In genomic region chr7:2660359-2661095, GRCh38 we compare ENCODE assay signal across 11 cellular contexts. TPM values are rescaled to one million over a fixed set of nuclear protein-coding genes. Genes with fewer than 3 reads are reported as not detected.
A peak's percentile ranks its signal among the peaks of the same experiment; 100 is the strongest.
DNase-seq lines count a peak whose midpoint lies in the region; ATAC-seq and TF ChIP-seq lines count a peak whose summit lies in the region.
"Had no signal": no experiment of that assay in that cellular context is flagged by ENCODE, and none has a peak within 500 bp of the region (broad histone marks: within the 10 kb centered on the region; RNA-seq: fewer than 3 reads in every experiment).

No MANE protein-coding gene starts in this region.

- H3K4me2 ChIP-seq in Loucy (ENCODE audit: low read depth, low read length, poor library complexity, severe bottlenecking): no peak overlapping the region

- no peaks in the 10 kb centered on the region for H3K9me3 ChIP-seq in Loucy (ENCODE audit: insufficient read depth, low read depth, low read length)
- no peaks in the 10 kb centered on the region for H3K9me3 ChIP-seq in psoas muscle
- H3K9me3 ChIP-seq: vagina had no signal

- WGBS in psoas muscle, 3 donors: 72 to 91% (median 78%) methylated on average over 35 to 36 of the region's 36 CpGs

- H2AFZ ChIP-seq in Loucy (ENCODE audit: low read length): no peak overlapping the region

- no peaks in the 10 kb centered on the region for H3K9me2 ChIP-seq in Loucy (replicated peaks; ENCODE audit: low read depth, low read length)

- intact Hi-C loops in psoas muscle (cut with DNase I): loop anchor here in 1 of 2 donors (5.0 kb wide), 1 partner anchor 93 kb away; no protein-coding TSS in a partner anchor

- no peaks in the 10 kb centered on the region for H3K79me2 ChIP-seq in Loucy (ENCODE audit: insufficient read depth, low read length)

- H3K4me3 ChIP-seq in Loucy (ENCODE audit: low read length, poor library complexity, severe bottlenecking) (no peak overlapping the region), psoas muscle (no peak overlapping the region)
- H3K4me3 ChIP-seq: vagina had no signal

- H3K36me3 ChIP-seq in Loucy (ENCODE audit: insufficient read depth, low read length) (peaks cover 15% of the 10 kb centered on the region; the same call in 1 of the 2 replicates), psoas muscle (ENCODE audit: insufficient read depth in 1 of 2, low read depth in 1 of 2) (peaks cover 0 to 3% of the 10 kb centered on the region in 2 donors)

- no peak for ATAC-seq in psoas muscle
- no peak for ATAC-seq in GM19328 (IDR thresholded peaks at IDR 0.05; ENCODE audit: unreplicated experiment)

- H3K4me1 ChIP-seq in Loucy (ENCODE audit: insufficient read depth, low read length, poor library complexity, severe bottlenecking) (no peaks in the 10 kb centered on the region), psoas muscle (peaks cover 12% of the 10 kb centered on the region)

- no peaks in the 10 kb centered on the region for H4K20me1 ChIP-seq in Loucy (ENCODE audit: insufficient read depth, low read length, poor library complexity, severe bottlenecking)

- H3K27me3 ChIP-seq in Loucy (ENCODE audit: insufficient read depth, low read length, poor library complexity, severe bottlenecking): no peaks in the 10 kb centered on the region
- H3K27me3 ChIP-seq in psoas muscle (ENCODE audit: insufficient read depth in 3 of 3, low read length in 2 of 3): peaks cover 0 to 4% (median 0%) of the 10 kb centered on the region in 3 donors
- H3K27me3 ChIP-seq: vagina had no signal

- no peaks in the 10 kb centered on the region for H3F3A ChIP-seq in Loucy (ENCODE audit: low read depth)

- H3K9ac ChIP-seq in Loucy (ENCODE audit: low read depth, low read length, poor library complexity, severe bottlenecking): no peak overlapping the region

- peak; percentile 59 for TF ChIP-seq CTCF in Loucy (conservative IDR thresholded peaks at IDR 0.05; ENCODE audit: low read length)
- TF ChIP-seq CTCF in psoas muscle (IDR thresholded peaks at IDR 0.05): peak; percentile 11

- DNase-seq in EH (ENCODE audit: low read depth): peak; percentile 35
- no peak for DNase-seq in psoas muscle
- DNase-seq in DMS79 (lab: John Stamatoyannopoulos, UW): no peak
- DNase-seq in NCI-H146 (lab: John Stamatoyannopoulos, UW): no peak
- DNase-seq in NCI-H1417 treated with DMSO at 0.1 percent for 48 hours (lab: John Stamatoyannopoulos, UW): no peak
- DNase-seq: NCI-H2029 treated with DMSO at 0.1 percent for 48 hours, OCI-M1 had no signal

- peak overlapping the region; percentile 4 for H3K27ac ChIP-seq in cingulate gyrus (ENCODE audit: low read depth, low read length)
- no peak overlapping the region for H3K27ac ChIP-seq in psoas muscle
- H3K27ac ChIP-seq: vagina had no signal

RNA-seq across cellular contexts. Expression of gene AMZ1, which starts 27.5 kb away (rescaled TPM):
- not detected for total RNA-seq in psoas muscle
- polyA plus RNA-seq in psoas muscle: under 1 TPM in 1 of 3 donors, not detected in 2; 0.03 TPM

RNA-seq across cellular contexts. Expression of gene TTYH3, which starts 28.7 kb away (rescaled TPM):
- total RNA-seq in psoas muscle: 10 to 100 TPM in 1 of 4 donors, 1 to 10 TPM in 3; 6.5 to 11.3 (median 7.1) TPM
- polyA plus RNA-seq in psoas muscle: 1 to 10 TPM; 1.3 to 2.4 (median 1.9) TPM
